In genomic region chr17:73291260-73291801, GRCh38 we compare ENCODE assay signal across 8 cellular contexts.
DNase-seq lines count a peak whose midpoint lies in the region; ATAC-seq lines count a peak whose summit lies in the region.

No MANE protein-coding gene starts in this region.

- peak overlapping the region in 1 of 2 donors; percentile 46 for H3K4me3 ChIP-seq in muscle layer of colon (ENCODE audit: low read depth in 1 of 2, low read length in 2 of 2)

- H3K9ac ChIP-seq in muscle layer of colon (ENCODE audit: low read length) = no peak overlapping the region

- intact Hi-C loops in dendritic cell treated with granulocyte-macrophage colony-stimulating factor and Interleukin-4, amounts not matched to agents 40 ng/mL and 50 ng/mL, for 4 days (cut with micrococcal nuclease) = loop anchor here (2.0 kb wide), 1 partner anchor 21 kb away; the partner anchor contains the start of gene CDC42EP4

- ATAC-seq in GM18868 (IDR thresholded peaks at IDR 0.05; ENCODE audit: unreplicated experiment) (peak; percentile 90), HG02759 (IDR thresholded peaks at IDR 0.05; ENCODE audit: unreplicated experiment) (peak; percentile 91)

- H3K27me3 Mint-ChIP-seq in dendritic cell treated with granulocyte-macrophage colony-stimulating factor and Interleukin-4, amounts not matched to agents 40 ng/mL and 50 ng/mL, for 4 days = no peaks in the 10 kb centered on the region

- peaks cover 91% of the 10 kb centered on the region for H3K4me1 ChIP-seq in muscle layer of colon (ENCODE audit: insufficient read depth, low read length)

- H3K36me3 Mint-ChIP-seq in dendritic cell treated with granulocyte-macrophage colony-stimulating factor and Interleukin-4, amounts not matched to agents 40 ng/mL and 50 ng/mL, for 4 days (ENCODE audit: low read depth) = peaks cover 16% of the 10 kb centered on the region

- DNase-seq in NOMO-1 treated with DMSO at 0.1 percent for 48 hours (lab: John Stamatoyannopoulos, UW; ENCODE audit: unreplicated experiment) = peak; percentile 82
- DNase-seq in DMS153 (lab: John Stamatoyannopoulos, UW) = no peak
- no peak for DNase-seq in activated naive CD4-positive, alpha-beta T cell treated with Interleukin-2 at 50 U/mL for 16 hours
- DNase-seq in effector CD4-positive, alpha-beta T cell = no peak

- H3K27ac Mint-ChIP-seq in dendritic cell treated with granulocyte-macrophage colony-stimulating factor and Interleukin-4, amounts not matched to agents 40 ng/mL and 50 ng/mL, for 4 days = peak overlapping the region; percentile 88

- H3K27ac ChIP-seq in muscle layer of colon (ENCODE audit: low read depth, low read length) = peak overlapping the region; percentile 65

- peak overlapping the region; percentile 58 for H3K4me3 Mint-ChIP-seq in dendritic cell treated with granulocyte-macrophage colony-stimulating factor and Interleukin-4, amounts not matched to agents 40 ng/mL and 50 ng/mL, for 4 days

- peaks cover 6% of the 10 kb centered on the region for H3K36me3 ChIP-seq in muscle layer of colon (ENCODE audit: insufficient read depth, low read length)

- peaks cover 77% of the 10 kb centered on the region for H3K4me1 Mint-ChIP-seq in dendritic cell treated with granulocyte-macrophage colony-stimulating factor and Interleukin-4, amounts not matched to agents 40 ng/mL and 50 ng/mL, for 4 days (ENCODE audit: low read depth)

- H3K9me3 ChIP-seq in muscle layer of colon (ENCODE audit: low read length) = no peaks in the 10 kb centered on the region

- H3K27me3 ChIP-seq in muscle layer of colon (ENCODE audit: control insufficient read depth in 1 of 2, insufficient read depth in 2 of 2, low read length in 2 of 2) = no peaks in the 10 kb centered on the region

- H3K9me3 Mint-ChIP-seq in dendritic cell treated with granulocyte-macrophage colony-stimulating factor and Interleukin-4, amounts not matched to agents 40 ng/mL and 50 ng/mL, for 4 days = no peaks in the 10 kb centered on the region
